In the genomic region with DNA sequence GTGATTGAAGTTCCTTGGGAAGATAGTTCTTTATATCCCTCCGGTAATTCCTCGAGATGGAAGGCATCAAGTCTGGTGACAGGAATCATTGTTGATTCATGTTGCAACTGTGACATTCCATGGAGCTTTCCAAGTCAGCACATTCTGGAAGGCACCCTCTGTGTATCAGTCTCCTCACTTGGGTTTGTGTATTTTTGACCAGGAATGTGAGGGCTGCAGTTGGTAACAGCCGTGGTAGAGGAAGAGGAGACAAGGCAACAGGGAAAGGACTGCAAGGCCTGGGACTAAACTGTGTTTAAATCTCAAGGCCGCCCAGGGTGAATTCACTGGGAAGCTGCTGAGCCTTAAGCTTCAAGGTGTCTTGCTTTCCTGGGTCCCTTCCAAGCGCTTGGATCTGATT, we compare ENCODE assay signal across 23 cellular contexts.
"Had no signal": no experiment of that assay in that cellular context is flagged by ENCODE, and none has a peak within 500 bp of the region (broad histone marks: within the 10 kb centered on the region; RNA-seq: fewer than 3 reads in every experiment).

No MANE protein-coding gene starts in this region.

- ATAC-seq: activated CD4-positive, CD25-positive, alpha-beta regulatory T cell treated with anti-CD3 and anti-CD28 coated beads, Interleukin-2, amount 50 U/mL, for 24 hours; foreskin keratinocyte; natural killer cell had no signal

- DNase-seq: activated CD4-positive, alpha-beta T cell treated with anti-CD3 and anti-CD28 coated beads for 48 hours; activated CD4-positive, alpha-beta T cell treated with anti-CD3 and anti-CD28 coated beads, Interleukin-2, amount 50 U/mL, for 48 hours; activated CD8-positive, alpha-beta memory T cell treated with anti-CD3 and anti-CD28 coated beads for 24 hours; activated CD8-positive, alpha-beta memory T cell treated with anti-CD3 and anti-CD28 coated beads, Interleukin-2, amount 50 U/mL, for 48 hours; activated gamma-delta T cell; activated naive CD4-positive, alpha-beta T cell treated with anti-CD3 and anti-CD28 coated beads, Interleukin-2, amount 10 ng/mL, durations not matched to agents 7 days and 5 days; activated naive CD8-positive, alpha-beta T cell treated with anti-CD3 and anti-CD28 coated beads, Interleukin-2, amount 10 ng/mL, durations not matched to agents 7 days and 5 days; activated T-cell treated with anti-CD3 and anti-CD28 coated beads, Interleukin-2, amount 50 U/mL, for 24 hours; brain microvascular endothelial cell; central memory CD4-positive, alpha-beta T cell; foreskin keratinocyte; mammary epithelial cell; midbrain; natural killer cell; posterior cingulate gyrus; spleen; stimulated activated naive CD4-positive, alpha-beta T cell; tibial artery; WERI-Rb-1 had no signal

- H3K27ac ChIP-seq: ascending aorta, brain microvascular endothelial cell, esophagus muscularis mucosa, foreskin keratinocyte, spleen, tibial artery, WERI-Rb-1 had no signal

- H3K9me3 ChIP-seq: ascending aorta, esophagus muscularis mucosa, spleen, suprapubic skin, tibial artery had no signal

- H3K4me1 ChIP-seq: ascending aorta, foreskin keratinocyte, spleen, tibial artery had no signal

- H3K4me3 ChIP-seq: ascending aorta, esophagus muscularis mucosa, spleen, suprapubic skin, tibial artery had no signal

- H3K36me3 ChIP-seq: ascending aorta, brain microvascular endothelial cell, suprapubic skin, tibial artery, WERI-Rb-1 had no signal

- H3K27me3 ChIP-seq: ascending aorta, brain microvascular endothelial cell, esophagus muscularis mucosa, spleen, suprapubic skin, tibial artery had no signal
